In genomic region chr13:106145997-106146864, GRCh38 we compare ENCODE assay signal across 13 cellular contexts.
DNase-seq lines count a peak whose midpoint lies in the region; ATAC-seq and TF ChIP-seq lines count a peak whose summit lies in the region.
"Had no signal": no experiment of that assay in that cellular context is flagged by ENCODE, and none has a peak within 500 bp of the region (broad histone marks: within the 10 kb centered on the region; RNA-seq: fewer than 3 reads in every experiment).

No MANE protein-coding gene starts in this region.

- H3K27ac ChIP-seq in epithelial cell of prostate, result peak overlapping the region; percentile 90
- H3K27ac ChIP-seq: thoracic aorta had no signal

- peak overlapping the region; percentile 90 for H3K27ac Mint-ChIP-seq in type B pancreatic cell

- no peaks in the 10 kb centered on the region for H3K27me3 Mint-ChIP-seq in type B pancreatic cell

- ATAC-seq in Right ventricle myocardium superior (ENCODE audit: poor library complexity), result peak; percentile 41
- no peak for ATAC-seq in left cardiac atrium
- ATAC-seq in GM21576 (IDR thresholded peaks at IDR 0.05; ENCODE audit: unreplicated experiment), result no peak
- ATAC-seq in HG03354 (IDR thresholded peaks at IDR 0.05; ENCODE audit: poor library complexity, severe bottlenecking, unreplicated experiment), result no peak

- no peak for DNase-seq in Right ventricle myocardium superior
- DNase-seq in left cardiac atrium, result no peak
- peak; percentile 72 for DNase-seq in NCI-H748 (lab: John Stamatoyannopoulos, UW; ENCODE audit: unreplicated experiment)
- DNase-seq in epithelial cell of prostate (ENCODE audit: low read depth, low spot score), result no peak
- DNase-seq in type B pancreatic cell (ENCODE audit: extremely low spot score, unreplicated experiment), result no peak
- no peak for DNase-seq in posterior cingulate gyrus
- DNase-seq: activated CD8-positive, alpha-beta memory T cell treated with anti-CD3 and anti-CD28 coated beads for 24 hours; activated gamma-delta T cell treated with Interleukin-2 at 50 U/mL for 16 hours; NCI-H1092; NCI-H446 had no signal

- TF ChIP-seq CTCF in type B pancreatic cell (conservative IDR thresholded peaks at IDR 0.05), result no peak

- intact Hi-C loops in Right ventricle myocardium superior (cut with DNase I) (no loop called here), left cardiac atrium (cut with DNase I) (no loop called here), posterior cingulate gyrus (cut with DNase I) (no loop called here)

- peaks cover 8% of the 10 kb centered on the region for H3K9me3 Mint-ChIP-seq in type B pancreatic cell

- peaks cover 13% of the 10 kb centered on the region for H3K4me1 Mint-ChIP-seq in type B pancreatic cell (ENCODE audit: unreplicated experiment)

- H3K4me3 Mint-ChIP-seq in type B pancreatic cell, result peak overlapping the region; percentile 56

- H3K36me3 Mint-ChIP-seq in type B pancreatic cell, result peaks cover 7% of the 10 kb centered on the region
